8 cellular contexts compared by ENCODE assay signal in genomic region chr10:659710-660141, GRCh38. TPM values are rescaled to one million over a fixed set of nuclear protein-coding genes. Genes with fewer than 3 reads are reported as not detected.
DNase-seq lines count a peak whose midpoint lies in the region; ATAC-seq and TF ChIP-seq lines count a peak whose summit lies in the region.

No MANE protein-coding gene starts in this region.

- H3K27ac ChIP-seq in colonic mucosa (peak overlapping the region; percentile 22), tibial artery (peak overlapping the region; percentile 53 to 60)

- TF ChIP-seq CTCF in colonic mucosa (IDR thresholded peaks at IDR 0.05) (no peak), tibial artery (IDR thresholded peaks at IDR 0.05) (no peak)

- no peak for ATAC-seq in GM18498 (IDR thresholded peaks at IDR 0.05; ENCODE audit: unreplicated experiment)

- H3K27me3 ChIP-seq in colonic mucosa (no peaks in the 10 kb centered on the region), tibial artery (no peaks in the 10 kb centered on the region)

- intact Hi-C loops in colonic mucosa (cut with DNase I) (loop anchor here (10.0 kb wide), 1 partner anchor 145 kb away; no protein-coding TSS in a partner anchor), tibial artery (cut with DNase I; ENCODE audit: low total_unique reads) (no loop called here)

- H3K9ac ChIP-seq in colonic mucosa (ENCODE audit: low read depth in 2 of 2, low read length in 2 of 2) = no peak overlapping the region

- H3K36me3 ChIP-seq in colonic mucosa (no peaks in the 10 kb centered on the region), tibial artery (no peaks in the 10 kb centered on the region)

- H3K4me3 ChIP-seq in colonic mucosa = no peak overlapping the region
- H3K4me3 ChIP-seq in tibial artery = peak overlapping the region; percentile 2 to 11

- DNase-seq in NCI-H1417 (lab: John Stamatoyannopoulos, UW) = peak in 2 of 3 experiments; percentile 11 to 37
- DNase-seq in NCI-H1417 treated with DMSO at 0.1 percent for 48 hours (lab: John Stamatoyannopoulos, UW) = no peak
- DNase-seq in colonic mucosa = no peak
- peak; percentile 30 to 61 for DNase-seq in lung microvascular endothelial cell (ENCODE audit: low read depth in 2 of 2)
- peak in 1 of 2 donors; percentile 59 for DNase-seq in tibial artery
- no peak for DNase-seq in putamen (ENCODE audit: low spot score)
- DNase-seq in NCI-H82 (lab: John Stamatoyannopoulos, UW) = no peak

- H3K4me1 ChIP-seq in colonic mucosa = peaks cover 5% of the 10 kb centered on the region
- H3K4me1 ChIP-seq in tibial artery = peaks cover 0 to 66% (median 22%) of the 10 kb centered on the region in 4 donors

- no peaks in the 10 kb centered on the region for H3K9me3 ChIP-seq in colonic mucosa
- H3K9me3 ChIP-seq in tibial artery = no peaks in the 10 kb centered on the region

RNA-seq across cellular contexts. Expression of gene DIP2C, which starts 29.7 kb away (rescaled TPM):
- total RNA-seq in colonic mucosa = 10 to 100 TPM in 1 of 2 donors, 1 to 10 TPM in 1; 7.6 to 11.2 TPM
- 4.8 and 8.7 TPM in 2 replicates for total RNA-seq in lung microvascular endothelial cell

Comparison
In these comparisons a context has a peak if more than half of its experiments do, and no peak if none do; other contexts are left out.
1. DNase-seq: peak in NCI-H1417 (2 of 3) and lung microvascular endothelial cell (2 of 2); none in NCI-H1417 treated with DMSO at 0.1 percent for 48 hours (single experiment), colonic mucosa (single experiment), putamen (single experiment) and NCI-H82 (single experiment).